In genomic region chr2:98729652-98730051, GRCh38 we compare ENCODE assay signal across 7 cellular contexts. TPM values are rescaled to one million over a fixed set of nuclear protein-coding genes. Genes with fewer than 3 reads are reported as not detected.
DNase-seq lines count a peak whose midpoint lies in the region; ATAC-seq, FAIRE-seq and TF ChIP-seq lines count a peak whose summit lies in the region.

No MANE protein-coding gene starts in this region.

- TF ChIP-seq CTCF in HL-60 (IDR thresholded peaks at IDR 0.05; ENCODE audit: insufficient read depth, low read length), result no peak
- no peak for TF ChIP-seq CTCF in gastroesophageal sphincter (IDR thresholded peaks at IDR 0.05)

- no peak for ATAC-seq in T-cell (replicated peaks in 1 of 4)
- ATAC-seq in gastroesophageal sphincter, result no peak
- ATAC-seq in HG02642 (IDR thresholded peaks at IDR 0.05; ENCODE audit: poor library complexity, unreplicated experiment), result no peak

- POLR2A ChIA-PET in T-cell (lab: Charles Lee), result interaction anchor here (0.5 to 1.5 kb wide), 8 partner anchors 10 to 73 kb away, joined by 3 to 12 read pairs (median 4); no protein-coding TSS in a partner anchor

- H3K4me1 ChIP-seq in gastroesophageal sphincter (peaks cover 0 to 54% (median 20%) of the 10 kb centered on the region in 3 donors), small intestine (ENCODE audit: control insufficient read depth in 2 of 2, insufficient read depth in 1 of 2, low read depth in 1 of 2, low read length in 1 of 2) (peaks cover 4 to 11% of the 10 kb centered on the region in 2 donors)

- H3K4me1 Mint-ChIP-seq in T-cell, result peaks cover 69 to 82% (median 70%) of the 10 kb centered on the region in 3 donors

- no peaks in the 10 kb centered on the region for H3K9me3 Mint-ChIP-seq in T-cell

- H3K27me3 ChIP-seq in HL-60 (ENCODE audit: insufficient read depth, poor library complexity, severe bottlenecking) (no peaks in the 10 kb centered on the region), gastroesophageal sphincter (no peaks in the 10 kb centered on the region), small intestine (ENCODE audit: control insufficient read depth in 2 of 2, insufficient read depth in 2 of 2, low read length in 2 of 2) (no peaks in the 10 kb centered on the region)

- H3K36me3 ChIP-seq in gastroesophageal sphincter (no peaks in the 10 kb centered on the region), small intestine (ENCODE audit: control insufficient read depth in 2 of 2, insufficient read depth in 2 of 2, low read length in 2 of 2) (no peaks in the 10 kb centered on the region)

- H3K27ac ChIP-seq in HL-60 (replicated peaks), result peak overlapping the region; percentile 73
- peak overlapping the region; percentile 56 to 91 (median 89) for H3K27ac ChIP-seq in gastroesophageal sphincter
- H3K27ac ChIP-seq in small intestine (ENCODE audit: low read depth in 1 of 2, low read length in 1 of 2), result peak overlapping the region; percentile 92 to 95

- H3K9me3 ChIP-seq in gastroesophageal sphincter (no peaks in the 10 kb centered on the region), small intestine (ENCODE audit: control insufficient read depth, low read depth) (no peaks in the 10 kb centered on the region)

- CTCF ChIA-PET in T-cell (lab: Charles Lee), result interaction anchor here (0.6 to 2.1 kb wide), 8 partner anchors 11 to 254 kb away, joined by 3 to 12 read pairs (median 6); no protein-coding TSS in a partner anchor

- peak overlapping the region; percentile 79 to 85 for H3K27ac Mint-ChIP-seq in T-cell

- H3K4me3 ChIP-seq in HL-60 (replicated peaks; ENCODE audit: insufficient read depth, low read length) (peak overlapping the region; percentile 71), gastroesophageal sphincter (peak overlapping the region; percentile 85 to 92), small intestine (ENCODE audit: low read depth in 1 of 2, low read length in 2 of 2) (peak overlapping the region; percentile 92 to 93)

- H3K4me3 Mint-ChIP-seq in T-cell, result peak overlapping the region; percentile 92 to 94 (median 93)

- H3K27me3 Mint-ChIP-seq in T-cell, result no peaks in the 10 kb centered on the region

- no peak for DNase-seq in HL-60 (ENCODE audit: low read depth in 1 of 2, low spot score in 1 of 2)
- DNase-seq in T-cell, result no peak
- peak; percentile 53 for DNase-seq in small intestine
- DNase-seq in stimulated activated CD4-positive, alpha-beta T cell treated with anti-CD3 and anti-CD28 coated beads, Interleukin-1b, Interleukin-23, amount 100 ng/mL, for 48 hours, result no peak
- no peak for DNase-seq in stimulated activated CD8-positive, alpha-beta memory T cell treated with anti-CD3 and anti-CD28 coated beads, Interleukin-4, amount 100 ng/mL, for 48 hours

- 32 to 38% methylated on average over 10 of the region's 10 CpGs for WGBS in gastroesophageal sphincter (ENCODE audit: low coverage in 1 of 2), 2 donors
- 7 to 29% (median 9%) methylated on average over 10 of the region's 10 CpGs for WGBS in small intestine, 3 donors

- peaks cover 20% of the 10 kb centered on the region for H3K36me3 Mint-ChIP-seq in T-cell

- no peak for TF ChIP-seq EP300 in gastroesophageal sphincter (IDR thresholded peaks at IDR 0.05)

- no peak for TF ChIP-seq POLR2A in gastroesophageal sphincter (IDR thresholded peaks at IDR 0.05)

- FAIRE-seq in small intestine (lab: Jason Lieb, UNC), result no peak

RNA-seq across cellular contexts. Expression of gene MGAT4A, which starts 1.3 kb away (rescaled TPM):
- total RNA-seq in T-cell (100 to 1,000 TPM; 185 to 220 (median 199) TPM), gastroesophageal sphincter (10 to 100 TPM; 12.7 to 33.0 (median 21.2) TPM)
- polyA plus RNA-seq in small intestine, result 10 to 100 TPM; 28.9 to 38.3 (median 35.8) TPM

Comparison
In these comparisons a context has a peak if more than half of its experiments do, and no peak if none do; other contexts are left out.
1. RNA of gene MGAT4A, which starts 1.3 kb away (total RNA-seq): 185 to 220 TPM in T-cell; 12.7 to 33.0 TPM in gastroesophageal sphincter; every median in the first group is over 4 times any median in the second.
2. Peak in every context shown above with its lines, with median percentiles within 50 percentile points of each other: H3K27ac ChIP-seq and H3K4me3 ChIP-seq.